In genomic region chr3:10344147-10344943, GRCh38 we compare ENCODE assay signal across 8 cellular contexts. TPM values are rescaled to one million over a fixed set of nuclear protein-coding genes. Genes with fewer than 3 reads are reported as not detected.
DNase-seq lines count a peak whose midpoint lies in the region; ATAC-seq, FAIRE-seq and TF ChIP-seq lines count a peak whose summit lies in the region.

No MANE protein-coding gene starts in this region.

- ATAC-seq in GM19035 (IDR thresholded peaks at IDR 0.05; ENCODE audit: unreplicated experiment) = no peak

- peak; percentile 92 for TF ChIP-seq CTCF in AG09309 (IDR thresholded peaks at IDR 0.05; ENCODE audit: control insufficient read depth, insufficient read depth, low read depth, low read length, missing control alignments)
- peak; percentile 98 for TF ChIP-seq CTCF in retinal pigment epithelial cell (conservative IDR thresholded peaks at IDR 0.05; ENCODE audit: low read depth, low read length)

- FAIRE-seq in GM18507 (lab: Jason Lieb, UNC) = peak; percentile 71

- H3K4me3 ChIP-seq in AG09309 (ENCODE audit: control insufficient read depth, low read depth, low read length) (no peak overlapping the region), retinal pigment epithelial cell (ENCODE audit: low read length) (no peak overlapping the region)

- DNase-seq in AG09309 (ENCODE audit: low read depth) (no peak), GM18507 (ENCODE audit: extremely low spot score, insufficient read length, low read depth) (peak; percentile 45), RKO (ENCODE audit: low spot score) (peak; percentile 31), germinal center (ENCODE audit: low spot score) (peak; percentile 73), retinal pigment epithelial cell (ENCODE audit: low read depth) (no peak), mesenteric fat pad (ENCODE audit: low spot score) (no peak)
- DNase-seq in activated gamma-delta T cell treated with anti-CD3 and anti-CD28 coated beads, Interleukin-2, amount 50 U/mL, for 16 hours (ENCODE audit: low read depth) = peak; percentile 40

RNA-seq across cellular contexts. Expression of gene SEC13, which starts 23.4 kb away (rescaled TPM):
- 98.5 TPM for total RNA-seq in mesenteric fat pad

RNA-seq across cellular contexts. Expression of gene GHRL, which starts 51.6 kb away (rescaled TPM):
- 2.1 TPM for total RNA-seq in mesenteric fat pad

Comparison
In these comparisons a context has a peak if more than half of its experiments do, and no peak if none do; other contexts are left out.
1. DNase-seq: peak in GM18507 (single experiment), RKO (single experiment), activated gamma-delta T cell treated with anti-CD3 and anti-CD28 coated beads, Interleukin-2, amount 50 U/mL, for 16 hours (single experiment) and germinal center (single experiment); none in AG09309 (single experiment), retinal pigment epithelial cell (single experiment) and mesenteric fat pad (single experiment).